ENCODE assay signal across 1 cellular context in the genomic region with DNA sequence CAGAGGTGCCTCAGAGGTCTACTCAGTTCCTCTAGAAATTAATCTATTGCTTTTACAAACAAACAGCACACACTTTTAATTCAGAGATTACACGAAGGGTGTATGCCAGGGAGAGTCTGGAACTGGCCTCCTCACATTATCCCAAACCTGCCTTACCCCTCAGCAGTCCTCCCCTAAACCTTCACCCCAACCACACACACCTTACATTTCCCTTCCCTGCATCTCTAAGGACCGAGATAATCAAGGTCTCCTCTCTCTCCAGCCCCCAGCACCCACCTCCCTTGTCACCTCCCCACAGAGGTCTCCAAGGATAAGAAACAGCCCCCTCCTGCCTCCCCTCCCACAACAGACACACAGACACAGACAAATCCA.
TF ChIP-seq lines count a peak whose summit lies in the region.

No MANE protein-coding gene starts in this region.

TF ChIP-seq in WTC11, 78 proteins besides CTCF, POLR2A, EP300 and RAD21:
- TF ChIP-seq, protein P1, sequence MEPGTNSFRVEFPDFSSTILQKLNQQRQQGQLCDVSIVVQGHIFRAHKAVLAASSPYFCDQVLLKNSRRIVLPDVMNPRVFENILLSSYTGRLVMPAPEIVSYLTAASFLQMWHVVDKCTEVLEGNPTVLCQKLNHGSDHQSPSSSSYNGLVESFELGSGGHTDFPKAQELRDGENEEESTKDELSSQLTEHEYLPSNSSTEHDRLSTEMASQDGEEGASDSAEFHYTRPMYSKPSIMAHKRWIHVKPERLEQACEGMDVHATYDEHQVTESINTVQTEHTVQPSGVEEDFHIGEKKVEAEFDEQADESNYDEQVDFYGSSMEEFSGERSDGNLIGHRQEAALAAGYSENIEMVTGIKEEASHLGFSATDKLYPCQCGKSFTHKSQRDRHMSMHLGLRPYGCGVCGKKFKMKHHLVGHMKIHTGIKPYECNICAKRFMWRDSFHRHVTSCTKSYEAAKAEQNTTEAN (CRISPR knock-in tag; IDR thresholded peaks at IDR 0.05) = no peak
- TF ChIP-seq, protein P2, sequence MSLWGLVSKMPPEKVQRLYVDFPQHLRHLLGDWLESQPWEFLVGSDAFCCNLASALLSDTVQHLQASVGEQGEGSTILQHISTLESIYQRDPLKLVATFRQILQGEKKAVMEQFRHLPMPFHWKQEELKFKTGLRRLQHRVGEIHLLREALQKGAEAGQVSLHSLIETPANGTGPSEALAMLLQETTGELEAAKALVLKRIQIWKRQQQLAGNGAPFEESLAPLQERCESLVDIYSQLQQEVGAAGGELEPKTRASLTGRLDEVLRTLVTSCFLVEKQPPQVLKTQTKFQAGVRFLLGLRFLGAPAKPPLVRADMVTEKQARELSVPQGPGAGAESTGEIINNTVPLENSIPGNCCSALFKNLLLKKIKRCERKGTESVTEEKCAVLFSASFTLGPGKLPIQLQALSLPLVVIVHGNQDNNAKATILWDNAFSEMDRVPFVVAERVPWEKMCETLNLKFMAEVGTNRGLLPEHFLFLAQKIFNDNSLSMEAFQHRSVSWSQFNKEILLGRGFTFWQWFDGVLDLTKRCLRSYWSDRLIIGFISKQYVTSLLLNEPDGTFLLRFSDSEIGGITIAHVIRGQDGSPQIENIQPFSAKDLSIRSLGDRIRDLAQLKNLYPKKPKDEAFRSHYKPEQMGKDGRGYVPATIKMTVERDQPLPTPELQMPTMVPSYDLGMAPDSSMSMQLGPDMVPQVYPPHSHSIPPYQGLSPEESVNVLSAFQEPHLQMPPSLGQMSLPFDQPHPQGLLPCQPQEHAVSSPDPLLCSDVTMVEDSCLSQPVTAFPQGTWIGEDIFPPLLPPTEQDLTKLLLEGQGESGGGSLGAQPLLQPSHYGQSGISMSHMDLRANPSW (CRISPR knock-in tag; conservative IDR thresholded peaks at IDR 0.05; ENCODE audit: low read depth) = no peak
- TF ChIP-seq NR2C2 (CRISPR knock-in tag; IDR thresholded peaks at IDR 0.05) = no peak
- TF ChIP-seq, protein P3, sequence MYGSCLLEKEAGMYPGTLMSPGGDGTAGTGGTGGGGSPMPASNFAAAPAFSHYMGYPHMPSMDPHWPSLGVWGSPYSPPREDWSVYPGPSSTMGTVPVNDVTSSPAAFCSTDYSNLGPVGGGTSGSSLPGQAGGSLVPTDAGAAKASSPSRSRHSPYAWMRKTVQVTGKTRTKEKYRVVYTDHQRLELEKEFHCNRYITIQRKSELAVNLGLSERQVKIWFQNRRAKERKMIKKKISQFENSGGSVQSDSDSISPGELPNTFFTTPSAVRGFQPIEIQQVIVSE (CRISPR knock-in tag; IDR thresholded peaks at IDR 0.05; ENCODE audit: borderline replicate concordance) = no peak
